In genomic region chr19:49749055-49749716, GRCh38 we compare ENCODE assay signal across 1 cellular context.
TF ChIP-seq lines count a peak whose summit lies in the region.

No MANE protein-coding gene starts in this region.

TF ChIP-seq in endothelial cell of umbilical vein, 7 proteins besides CTCF, POLR2A, EP300 and RAD21:
- no peak for TF ChIP-seq GATA2 (IDR thresholded peaks at IDR 0.05; ENCODE audit: insufficient read depth, insufficient read length, low read depth, low read length)
- TF ChIP-seq MAX (IDR thresholded peaks at IDR 0.05; ENCODE audit: insufficient read depth, insufficient read length), result peak; percentile 80
